ENCODE assay signal across 12 cellular contexts in the genomic region with DNA sequence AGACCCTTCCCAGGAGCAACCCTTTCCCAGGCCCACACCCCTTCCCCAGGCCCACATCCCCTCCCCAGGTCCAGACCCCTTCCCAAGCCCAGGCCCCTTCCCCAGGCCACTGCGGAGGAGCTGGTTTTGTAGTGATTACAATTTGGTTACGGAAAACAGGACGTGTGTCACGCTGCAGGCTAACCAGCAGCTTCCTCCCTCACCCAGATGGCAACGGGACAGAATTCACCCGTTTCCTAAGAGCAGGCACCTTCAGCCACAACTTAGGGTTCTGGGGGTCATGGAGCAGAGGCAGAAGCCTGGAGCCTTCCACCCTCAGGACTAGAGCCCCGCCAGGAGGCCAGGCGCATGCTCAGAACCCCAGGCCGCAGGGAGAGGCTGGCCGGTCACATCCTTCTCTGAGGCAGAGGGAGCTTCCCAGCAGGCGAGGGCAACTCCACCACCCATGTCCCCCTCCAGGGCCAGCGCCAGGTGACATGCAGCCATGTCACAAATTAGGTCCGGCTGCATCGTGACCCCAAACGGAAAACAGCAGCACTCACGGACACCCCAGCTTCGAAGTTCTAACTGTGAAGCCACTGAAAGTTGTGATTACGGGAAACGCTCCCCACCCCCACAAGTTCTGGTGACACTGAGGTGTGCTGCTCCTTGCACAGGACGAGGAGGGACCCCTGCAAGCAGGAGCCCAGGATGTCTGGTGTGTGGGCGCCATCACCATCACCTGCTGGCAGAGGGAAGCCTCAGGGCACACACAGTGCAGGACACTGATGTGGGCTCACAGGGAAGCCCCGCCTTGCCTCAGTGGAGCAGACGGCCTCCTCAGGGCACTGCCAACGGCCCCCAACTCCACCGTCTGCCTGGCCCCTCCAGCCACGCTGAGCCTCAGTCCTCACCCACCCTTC. TPM values are rescaled to one million over a fixed set of nuclear protein-coding genes. Genes with fewer than 3 reads are reported as not detected.
A peak's percentile ranks its signal among the peaks of the same experiment; 100 is the strongest.
DNase-seq lines count a peak whose midpoint lies in the region; ATAC-seq and TF ChIP-seq lines count a peak whose summit lies in the region.
"Had no signal": no experiment of that assay in that cellular context is flagged by ENCODE, and none has a peak within 500 bp of the region (broad histone marks: within the 10 kb centered on the region; RNA-seq: fewer than 3 reads in every experiment).

No MANE protein-coding gene starts in this region.

- H3K4me3 Mint-ChIP-seq in endodermal cell, result no peak overlapping the region

- H3K4me1 Mint-ChIP-seq in endodermal cell, result no peaks in the 10 kb centered on the region

- H3K9ac ChIP-seq in endodermal cell (ENCODE audit: extremely low read depth, low read length, poor library complexity, severe bottlenecking) (no peak overlapping the region), subcutaneous abdominal adipose tissue (ENCODE audit: low read length in 5 of 5) (peak overlapping the region in 3 of 5 donors; percentile 35 to 66 (median 62))

- no peaks in the 10 kb centered on the region for H3K27me3 Mint-ChIP-seq in endodermal cell (ENCODE audit: insufficient read depth)

- H3K27me3 ChIP-seq in endodermal cell (ENCODE audit: control insufficient read depth, insufficient read depth, low read length, poor library complexity, severe bottlenecking) (no peaks in the 10 kb centered on the region), subcutaneous abdominal adipose tissue (ENCODE audit: control insufficient read depth in 5 of 5, insufficient read depth in 4 of 5, low read length in 5 of 5) (no peaks in the 10 kb centered on the region), aorta (ENCODE audit: control insufficient read depth in 1 of 2, insufficient read depth in 2 of 2, low read length in 1 of 2) (no peaks in the 10 kb centered on the region)
- H3K27me3 ChIP-seq: pancreas had no signal

- no peak for ATAC-seq in aorta (ENCODE audit: low FRiP score)

- 93 to 96% methylated on average over 21 to 26 of the region's 26 CpGs for WGBS in endodermal cell (ENCODE audit: insufficient coverage in 1 of 2, insufficient read length in 1 of 2), 2 experiments
- WGBS in aorta, 2 donors, result 86% methylated on average over 26 of the region's 26 CpGs

- peaks cover 5% of the 10 kb centered on the region for H3K36me3 Mint-ChIP-seq in endodermal cell (ENCODE audit: low read depth)

- intact Hi-C loops in aorta (cut with DNase I), result no loop called here

- H3K36me3 ChIP-seq in endodermal cell (ENCODE audit: control insufficient read depth, insufficient read depth, low read length) (no peaks in the 10 kb centered on the region), subcutaneous abdominal adipose tissue (ENCODE audit: control insufficient read depth in 5 of 5, insufficient read depth in 5 of 5, low read length in 5 of 5) (no peaks in the 10 kb centered on the region), aorta (ENCODE audit: control insufficient read depth in 1 of 2, insufficient read depth in 2 of 2, low read length in 1 of 2) (no peaks in the 10 kb centered on the region)
- H3K36me3 ChIP-seq: pancreas had no signal

- no peak overlapping the region for H3K27ac ChIP-seq in endodermal cell (ENCODE audit: low read depth, low read length)
- no peak overlapping the region for H3K27ac ChIP-seq in subcutaneous abdominal adipose tissue (ENCODE audit: low read depth, low read length)
- no peak overlapping the region for H3K27ac ChIP-seq in aorta (ENCODE audit: low read depth in 1 of 2, low read length in 2 of 2)

- H3K9me3 Mint-ChIP-seq in endodermal cell, result no peaks in the 10 kb centered on the region

- no peak for TF ChIP-seq CTCF in endodermal cell (conservative IDR thresholded peaks at IDR 0.05)

- no peaks in the 10 kb centered on the region for H3K9me3 ChIP-seq in endodermal cell (ENCODE audit: control insufficient read depth, low read length)
- H3K9me3 ChIP-seq in subcutaneous abdominal adipose tissue (ENCODE audit: control insufficient read depth in 5 of 5, low read length in 5 of 5), result no peaks in the 10 kb centered on the region
- H3K9me3 ChIP-seq in aorta (ENCODE audit: control insufficient read depth, low read length), result no peaks in the 10 kb centered on the region
- H3K9me3 ChIP-seq: pancreas had no signal

- H3K27ac Mint-ChIP-seq in endodermal cell, result no peak overlapping the region

- no peaks in the 10 kb centered on the region for H3K4me1 ChIP-seq in endodermal cell (ENCODE audit: control insufficient read depth, insufficient read depth, low read length)
- H3K4me1 ChIP-seq in subcutaneous abdominal adipose tissue (ENCODE audit: control insufficient read depth in 5 of 5, insufficient read depth in 5 of 5, low read length in 5 of 5), result peaks cover 5 to 37% (median 27%) of the 10 kb centered on the region in 5 donors
- no peaks in the 10 kb centered on the region for H3K4me1 ChIP-seq in aorta (ENCODE audit: control insufficient read depth in 1 of 2, insufficient read depth in 2 of 2, low read length in 2 of 2)

- H3K4me3 ChIP-seq in endodermal cell (ENCODE audit: low read length) (no peak overlapping the region), subcutaneous abdominal adipose tissue (ENCODE audit: low read depth in 1 of 5, low read length in 5 of 5) (peak overlapping the region in 3 of 5 donors; percentile 17 to 48 (median 28)), aorta (ENCODE audit: low read length in 2 of 2) (no peak overlapping the region)
- H3K4me3 ChIP-seq: pancreas had no signal

- DNase-seq in stimulated activated CD4-positive, alpha-beta T cell treated with anti-CD3 and anti-CD28 coated beads, Interleukin-2, amount 100 ng/mL, for 24 hours, result peak; percentile 19 to 40
- no peak for DNase-seq in stimulated activated CD4-positive, alpha-beta T cell treated with anti-CD3 and anti-CD28 coated beads, Interleukin-4, amount 100 ng/mL, for 4 hours
- DNase-seq in T-helper 9 cell (peak; percentile 19), endodermal cell (peak; percentile 34), aorta (no peak), NCI-H2196 (lab: John Stamatoyannopoulos, UW; ENCODE audit: unreplicated experiment) (no peak), kidney tubule cell (ENCODE audit: low spot score) (no peak)
- DNase-seq: activated gamma-delta T cell treated with Interleukin-2 at 50 U/mL for 16 hours, HCEC 1CT, SHP77 treated with DMSO at 0.1 percent for 48 hours had no signal

RNA-seq across cellular contexts. Expression of a gene that starts 7.7 kb away (rescaled TPM):
- 10 to 100 TPM; 37.0 to 44.5 TPM for total RNA-seq in endodermal cell
- polyA plus RNA-seq in endodermal cell (2013, experiment 1 of 2), result 23.9 TPM
- polyA plus RNA-seq in endodermal cell (2013, experiment 2 of 2), result 21.8 TPM
- total RNA-seq in aorta, result 10 to 100 TPM; 25.2 to 44.3 TPM
- polyA plus RNA-seq in aorta, result 10 to 100 TPM in 1 of 2 donors, 1 to 10 TPM in 1; 7.1 to 34.1 TPM

RNA-seq across cellular contexts. Expression of a gene that starts 21.5 kb away (rescaled TPM):
- 100 to 1,000 TPM; 117 to 121 TPM for total RNA-seq in endodermal cell
- polyA plus RNA-seq in endodermal cell (2013, experiment 1 of 2), result 83.2 TPM
- polyA plus RNA-seq in endodermal cell (2013, experiment 2 of 2), result 79.9 TPM
- total RNA-seq in aorta, result 10 to 100 TPM; 71.3 to 98.5 TPM
- 100 to 1,000 TPM in 1 of 2 donors, 10 to 100 TPM in 1; 17.2 to 140 TPM for polyA plus RNA-seq in aorta

RNA-seq across cellular contexts. Expression of a gene that starts 44.7 kb away (rescaled TPM):
- total RNA-seq in endodermal cell, result 10 to 100 TPM; 21.8 to 26.9 TPM
- polyA plus RNA-seq in endodermal cell (2013, experiment 1 of 2), result 29.0 TPM
- polyA plus RNA-seq in endodermal cell (2013, experiment 2 of 2), result 27.7 TPM
- total RNA-seq in aorta, result 10 to 100 TPM; 39.1 to 40.4 TPM
- polyA plus RNA-seq in aorta, result 10 to 100 TPM; 45.2 to 99.4 TPM

Comparison
In these comparisons a context has a peak if more than half of its experiments do, and no peak if none do; other contexts are left out.
1. DNase-seq: peak in stimulated activated CD4-positive, alpha-beta T cell treated with anti-CD3 and anti-CD28 coated beads, Interleukin-2, amount 100 ng/mL, for 24 hours (2 of 2), T-helper 9 cell (single experiment) and endodermal cell (single experiment); none in stimulated activated CD4-positive, alpha-beta T cell treated with anti-CD3 and anti-CD28 coated beads, Interleukin-4, amount 100 ng/mL, for 4 hours (0 of 2), aorta (0 of 2), NCI-H2196 (single experiment) and kidney tubule cell (single experiment).
2. H3K4me3 ChIP-seq: peak in subcutaneous abdominal adipose tissue (3 of 5); none in endodermal cell (single experiment) and aorta (0 of 2).